Comparison of ENCODE assay signal across 21 cellular contexts in the genomic region with DNA sequence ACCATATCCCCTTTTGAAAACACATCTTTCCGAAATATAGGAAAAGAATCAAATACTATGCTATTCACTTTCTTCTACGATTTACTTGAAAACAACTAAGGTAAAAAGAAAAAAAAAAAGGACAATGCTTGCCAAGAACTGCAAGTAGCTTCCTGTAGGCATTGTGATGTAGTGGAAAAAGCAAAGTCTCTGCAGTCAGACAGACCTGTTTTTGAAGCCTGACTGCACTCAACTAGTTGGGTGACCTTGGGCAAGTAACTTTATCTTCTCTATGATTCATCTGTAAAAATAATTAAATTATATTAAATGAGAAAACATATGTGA.
DNase-seq lines count a peak whose midpoint lies in the region; ATAC-seq and TF ChIP-seq lines count a peak whose summit lies in the region.
"Had no signal": no experiment of that assay in that cellular context is flagged by ENCODE, and none has a peak within 500 bp of the region (broad histone marks: within the 10 kb centered on the region; RNA-seq: fewer than 3 reads in every experiment).

No MANE protein-coding gene starts in this region.

- no peak for TF ChIP-seq POLR2A in tibial nerve (IDR thresholded peaks at IDR 0.05)

- H3K9me3 Mint-ChIP-seq in HFFc6: no peaks in the 10 kb centered on the region
- no peaks in the 10 kb centered on the region for H3K9me3 Mint-ChIP-seq in osteocyte (ENCODE audit: unreplicated experiment)
- H3K9me3 Mint-ChIP-seq: activated CD4-positive, alpha-beta T cell treated with anti-CD3 and anti-CD28 coated beads, Interleukin-2, amount 10 ng/mL, durations not matched to agents 24 days and 14 days; stimulated activated memory B cell treated with anti-CD40 and anti-IgM and Interleukin-4, amounts not matched to agents 10 μg/mL and 1 μg/mL and 100 μg/mL, for 72 hours; T-cell had no signal

- in situ Hi-C loops in HAP-1 (cut with MboI; ENCODE audit: low sequenced_read_pairs): no loop called here

- 12 to 34% methylated on average over 2 of the region's 2 CpGs for WGBS in tibial nerve, 2 donors

- H3K4me1 ChIP-seq in tibial nerve (peaks cover 0 to 4% (median 0%) of the 10 kb centered on the region in 4 donors), HAP-1 (peaks cover 3% of the 10 kb centered on the region; the same call in 1 of the 2 replicates)
- H3K4me1 ChIP-seq: left lung, thyroid gland had no signal

- H3K27ac Mint-ChIP-seq in HFFc6 (no peak overlapping the region), osteocyte (ENCODE audit: unreplicated experiment) (peak overlapping the region; percentile 78)
- H3K27ac Mint-ChIP-seq: activated CD4-positive, alpha-beta T cell treated with anti-CD3 and anti-CD28 coated beads, Interleukin-2, amount 10 ng/mL, durations not matched to agents 24 days and 14 days; B cell; stimulated activated memory B cell treated with anti-CD40 and anti-IgM and Interleukin-4, amounts not matched to agents 10 μg/mL and 1 μg/mL and 100 μg/mL, for 72 hours; T-cell had no signal

- H3K36me3 Mint-ChIP-seq in HFFc6 (ENCODE audit: low read depth) (no peaks in the 10 kb centered on the region), osteocyte (ENCODE audit: unreplicated experiment) (no peaks in the 10 kb centered on the region)
- H3K36me3 Mint-ChIP-seq: stimulated activated memory B cell treated with anti-CD40 and anti-IgM and Interleukin-4, amounts not matched to agents 10 μg/mL and 1 μg/mL and 100 μg/mL, for 72 hours; T-cell had no signal

- TF ChIP-seq EP300 in tibial nerve (IDR thresholded peaks at IDR 0.05): no peak

- peak overlapping the region in 1 of 4 donors; percentile 41 for H3K27ac ChIP-seq in tibial nerve
- H3K27ac ChIP-seq: left lung had no signal

- peak; percentile 0 for DNase-seq in HFFc6
- peak; percentile 30 for DNase-seq in amniotic epithelial cell (ENCODE audit: low read depth)
- no peak for DNase-seq in osteocyte (ENCODE audit: extremely low spot score, unreplicated experiment)
- no peak for DNase-seq in C1 segment of cervical spinal cord (lab: John Stamatoyannopoulos, UW)
- DNase-seq in NOMO-1 treated with dmso at 0.1 percent for 144 hours (lab: John Stamatoyannopoulos, UW; ENCODE audit: unreplicated experiment): no peak
- no peak for DNase-seq in tibial nerve (ENCODE audit: low spot score in 2 of 2)
- no peak for DNase-seq in HAP-1 (ENCODE audit: low spot score in 2 of 2)
- DNase-seq: activated CD4-positive, alpha-beta T cell treated with anti-CD3 and anti-CD28 coated beads, Interleukin-2, amount 10 ng/mL, durations not matched to agents 24 days and 14 days; activated CD8-positive, alpha-beta memory T cell treated with anti-CD3 and anti-CD28 coated beads, Interleukin-2, amount 50 U/mL, for 4 hours; activated gamma-delta T cell treated with Interleukin-2 at 50 U/mL for 16 hours; anterior cingulate cortex; left lung; NCI-H2029; NCI-H524; stimulated activated CD4-positive, alpha-beta T cell treated with anti-CD3 and anti-CD28 coated beads, Interleukin-15, amount 100 ng/mL, for 24 hours; T-cell; thyroid gland had no signal

- H3K9me3 ChIP-seq in tibial nerve: no peaks in the 10 kb centered on the region
- H3K9me3 ChIP-seq in HAP-1: no peaks in the 10 kb centered on the region
- H3K9me3 ChIP-seq: left lung, thyroid gland had no signal

- H3K36me3 ChIP-seq in tibial nerve: no peaks in the 10 kb centered on the region
- H3K36me3 ChIP-seq in HAP-1 (replicated peaks): no peaks in the 10 kb centered on the region
- H3K36me3 ChIP-seq: left lung, thyroid gland had no signal

- H3K4me3 ChIP-seq in tibial nerve: no peak overlapping the region
- H3K4me3 ChIP-seq in HAP-1: no peak overlapping the region
- H3K4me3 ChIP-seq: K562, left lung, thyroid gland had no signal

- H3K4me1 Mint-ChIP-seq in HFFc6 (ENCODE audit: low read depth) (peaks cover 20% of the 10 kb centered on the region), osteocyte (ENCODE audit: unreplicated experiment) (peaks cover 19% of the 10 kb centered on the region)
- H3K4me1 Mint-ChIP-seq: activated CD4-positive, alpha-beta T cell treated with anti-CD3 and anti-CD28 coated beads, Interleukin-2, amount 10 ng/mL, durations not matched to agents 24 days and 14 days; B cell; stimulated activated memory B cell treated with anti-CD40 and anti-IgM and Interleukin-4, amounts not matched to agents 10 μg/mL and 1 μg/mL and 100 μg/mL, for 72 hours; T-cell had no signal

- H3K27me3 Mint-ChIP-seq in HFFc6 (ENCODE audit: insufficient read depth) (no peaks in the 10 kb centered on the region), osteocyte (ENCODE audit: unreplicated experiment) (no peaks in the 10 kb centered on the region)
- H3K27me3 Mint-ChIP-seq: activated CD4-positive, alpha-beta T cell treated with anti-CD3 and anti-CD28 coated beads, Interleukin-2, amount 10 ng/mL, durations not matched to agents 24 days and 14 days; B cell; stimulated activated memory B cell treated with anti-CD40 and anti-IgM and Interleukin-4, amounts not matched to agents 10 μg/mL and 1 μg/mL and 100 μg/mL, for 72 hours had no signal

- TF ChIP-seq CTCF in HFFc6 (IDR thresholded peaks at IDR 0.05): no peak
- TF ChIP-seq CTCF in osteocyte (IDR thresholded peaks at IDR 0.05): no peak
- no peak for TF ChIP-seq CTCF in tibial nerve (IDR thresholded peaks at IDR 0.05)

- peak; percentile 65 for ATAC-seq in esophagus mucosa
- ATAC-seq: K562; stimulated activated memory B cell treated with anti-CD40 and anti-IgM and Interleukin-4, amounts not matched to agents 10 μg/mL and 1 μg/mL and 100 μg/mL, for 72 hours; T-cell had no signal

- H3K27me3 ChIP-seq in tibial nerve (peaks cover 0 to 10% of the 10 kb centered on the region in 2 donors), HAP-1 (ENCODE audit: low read depth) (no peaks in the 10 kb centered on the region)
- H3K27me3 ChIP-seq: thyroid gland had no signal

- H3K4me3 Mint-ChIP-seq in HFFc6: no peak overlapping the region; the same call in 1 of the 2 replicates
- peak overlapping the region; percentile 29 for H3K4me3 Mint-ChIP-seq in osteocyte (ENCODE audit: unreplicated experiment)
- H3K4me3 Mint-ChIP-seq: activated CD4-positive, alpha-beta T cell treated with anti-CD3 and anti-CD28 coated beads, Interleukin-2, amount 10 ng/mL, durations not matched to agents 24 days and 14 days; B cell; stimulated activated memory B cell treated with anti-CD40 and anti-IgM and Interleukin-4, amounts not matched to agents 10 μg/mL and 1 μg/mL and 100 μg/mL, for 72 hours; T-cell had no signal

Comparison
In these comparisons a context has a peak if more than half of its experiments do, and no peak if none do; other contexts are left out.
1. DNase-seq: peak in HFFc6 (single experiment) and amniotic epithelial cell (single experiment); none in osteocyte (single experiment), C1 segment of cervical spinal cord (0 of 14), NOMO-1 treated with dmso at 0.1 percent for 144 hours (single experiment), tibial nerve (0 of 2) and HAP-1 (0 of 2).